ENCODE assay signal across 1 cellular context in the genomic region with DNA sequence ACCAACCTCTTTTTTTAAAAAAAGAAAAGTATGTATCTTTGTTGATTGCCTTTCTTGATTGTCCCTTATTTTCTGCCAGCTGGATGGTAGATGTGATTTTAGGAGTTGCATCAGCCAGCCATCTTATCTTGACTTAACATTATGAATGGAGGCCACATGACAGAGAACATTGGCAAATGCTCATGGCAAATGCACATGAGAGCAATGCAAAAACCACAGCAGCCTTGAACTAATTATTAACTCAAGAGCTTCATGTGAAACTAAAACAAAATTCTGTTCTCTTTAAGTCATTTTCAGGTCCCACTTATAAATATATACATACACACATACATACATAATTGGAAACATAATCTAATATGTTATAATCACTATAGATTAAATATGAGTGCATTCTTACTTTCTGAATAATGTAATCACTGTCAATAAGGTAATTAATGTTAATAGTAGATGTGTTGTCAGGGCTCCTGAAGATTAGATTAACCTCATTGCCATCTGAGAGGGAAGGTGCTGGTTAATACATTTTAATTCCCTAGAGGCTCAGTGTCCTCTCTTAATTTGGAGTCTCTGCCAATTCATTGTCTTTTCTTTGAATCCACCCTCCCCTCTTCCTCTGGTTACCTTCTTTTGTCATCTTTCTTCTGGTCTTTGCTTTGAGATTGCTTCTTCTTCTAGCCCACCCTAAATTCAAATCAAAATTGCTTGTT.
TF ChIP-seq lines count a peak whose summit lies in the region.

No MANE protein-coding gene starts in this region.

TF ChIP-seq in HepG2, 621 proteins besides CTCF, POLR2A, EP300 and RAD21 (continued from another document):
- TF ChIP-seq ZNF124 (CRISPR knock-in tag; IDR thresholded peaks at IDR 0.05), result no peak
- TF ChIP-seq HMGA1 (CRISPR knock-in tag; conservative IDR thresholded peaks at IDR 0.05), result no peak
- TF ChIP-seq RCOR2 (CRISPR knock-in tag; IDR thresholded peaks at IDR 0.05), result no peak
- TF ChIP-seq RBAK (CRISPR knock-in tag; IDR thresholded peaks at IDR 0.05), result no peak
- no peak for TF ChIP-seq DPF2 (CRISPR knock-in tag; IDR thresholded peaks at IDR 0.05; ENCODE audit: borderline replicate concordance, low read depth)
- no peak for TF ChIP-seq ZNF547 (CRISPR knock-in tag; IDR thresholded peaks at IDR 0.05)
